ENCODE assay signal across 8 cellular contexts in genomic region chr1:244603498-244603897, GRCh38. TPM values are rescaled to one million over a fixed set of nuclear protein-coding genes. Genes with fewer than 3 reads are reported as not detected.
DNase-seq lines count a peak whose midpoint lies in the region; ATAC-seq, FAIRE-seq and TF ChIP-seq lines count a peak whose summit lies in the region.

No MANE protein-coding gene starts in this region.

- no peak for TF ChIP-seq EP300 in HepG2 (IDR thresholded peaks at IDR 0.05; ENCODE audit: low read depth in 2 of 2, low read length in 2 of 2)
- no peak for TF ChIP-seq EP300 in HepG2 (CRISPR knock-in tag; IDR thresholded peaks at IDR 0.05; ENCODE audit: borderline replicate concordance)

- peak; percentile 57 for FAIRE-seq in HepG2 (lab: Jason Lieb, UNC)

- peak; percentile 10; the same call in 1 of the 2 replicates for TF ChIP-seq RAD21 in HepG2 (CRISPR knock-in tag; IDR thresholded peaks at IDR 0.05)

- DNase-seq in NCI-H748 (lab: John Stamatoyannopoulos, UW; ENCODE audit: unreplicated experiment) (peak; percentile 33), NCI-H748 treated with DMSO at 0.1 percent for 48 hours (lab: John Stamatoyannopoulos, UW) (no peak), NCI-H146 (lab: John Stamatoyannopoulos, UW) (peak; percentile 24), astrocyte of the hippocampus (ENCODE audit: low read depth, low spot score) (peak; percentile 53), HepG2 (ENCODE audit: low spot score) (peak; percentile 7), T-helper 9 cell (no peak), COLO668 (lab: John Stamatoyannopoulos, UW; ENCODE audit: unreplicated experiment) (no peak)

- H3K27me3 ChIP-seq in HepG2 (ENCODE audit: control insufficient read depth in 1 of 2, insufficient read depth in 2 of 2, low read length in 2 of 2) = peaks cover 0 to 13% of the 10 kb centered on the region in 2 experiments; a peak in 1 of 5 replicates

- no peak overlapping the region for H3K9ac ChIP-seq in HepG2 (ENCODE audit: insufficient read depth, low read depth, low read length)

- H3K79me2 ChIP-seq in HepG2 (ENCODE audit: insufficient read depth, low read length) = no peaks in the 10 kb centered on the region

- no TSS peak for BruUV-seq in HepG2 (replicated peaks; lab: Mats Ljungman, UMichigan)

- H3K36me3 ChIP-seq in HepG2 (replicated peaks in 1 of 2; ENCODE audit: control insufficient read depth in 1 of 2, insufficient read depth in 2 of 2, low read length in 2 of 2) = no peaks in the 10 kb centered on the region

- H3K4me3 ChIP-seq in HepG2 (replicated peaks in 1 of 3; ENCODE audit: insufficient read depth in 1 of 3, low read depth in 2 of 3, low read length in 3 of 3) = no peak overlapping the region

- TF ChIP-seq POLR2A in HepG2 (IDR thresholded peaks at IDR 0.05; ENCODE audit: insufficient read depth in 1 of 2, low read depth in 2 of 2, low read length in 2 of 2) = no peak

- TF ChIP-seq CTCF in HepG2 (CRISPR knock-in tag; IDR thresholded peaks at IDR 0.05) = peak; percentile 65

- H2AFZ ChIP-seq in HepG2 (ENCODE audit: low read length) = no peak overlapping the region

- POLR2A ChIA-PET in HepG2 (lab: Yijun Ruan, JAX) = no interaction called here

- no peaks in the 10 kb centered on the region for H3K9me3 ChIP-seq in HepG2 (ENCODE audit: low read length)

- ATAC-seq in HepG2 (no peak), HG03439 (IDR thresholded peaks at IDR 0.05; ENCODE audit: unreplicated experiment) (no peak)

- no peak overlapping the region for H3K4me2 ChIP-seq in HepG2 (ENCODE audit: low read depth, low read length)

- no peaks in the 10 kb centered on the region for H3K4me1 ChIP-seq in HepG2 (ENCODE audit: insufficient read depth, low read length)

- no peaks in the 10 kb centered on the region for H4K20me1 ChIP-seq in HepG2 (ENCODE audit: insufficient read depth, low read length)

- in situ Hi-C loops in HepG2 (cut with HindIII; ENCODE audit: extremely low pct_ligation_motif_present, low pct_unique_long_range_greater_than_20kb) = loop anchor here (5.0 to 25.0 kb wide), 2 partner anchors 194 to 434 kb away; no protein-coding TSS in a partner anchor

- intact Hi-C loops in HepG2 (cut with micrococcal nuclease; ENCODE audit: unreplicated experiment) = loop anchor here (1.0 to 5.0 kb wide), 3 partner anchors 49 to 439 kb away; partner anchors contain the start of gene DESI2

- CTCF ChIA-PET in HepG2 (lab: Yijun Ruan, JAX; ENCODE audit: low intra/inter-chr PET ratio, low total read pairs) = interaction anchor here (1.7 to 3.5 kb wide), 2 partner anchors 50 to 194 kb away, joined by 7 to 45 read pairs; partner anchors contain the start of gene DESI2

- no peak overlapping the region for H3K27ac ChIP-seq in HepG2 (ENCODE audit: extremely low read length, insufficient read depth, low read length)

TF ChIP-seq in HepG2, 621 proteins besides CTCF, POLR2A, EP300 and RAD21:
- TF ChIP-seq SALL1 (CRISPR knock-in tag; IDR thresholded peaks at IDR 0.05) = no peak
- peak; percentile 72 for TF ChIP-seq STAG1 (CRISPR knock-in tag; IDR thresholded peaks at IDR 0.05)
- TF ChIP-seq ZNF121 (CRISPR knock-in tag; IDR thresholded peaks at IDR 0.05) = peak; percentile 34; the same call in 1 of the 2 replicates
- TF ChIP-seq MAFK (conservative IDR thresholded peaks at IDR 0.05 in 1 of 2, IDR thresholded peaks at IDR 0.05 in 1 of 2; ENCODE audit: low read length in 2 of 2) = peak; percentile 1 to 27; a peak in 1 of 4 replicates
- no peak for TF ChIP-seq MTF1 (CRISPR knock-in tag; IDR thresholded peaks at IDR 0.05)
- TF ChIP-seq MYNN (CRISPR knock-in tag; IDR thresholded peaks at IDR 0.05; ENCODE audit: low read depth) = no peak
- peak; percentile 58; the same call in 1 of the 2 replicates for TF ChIP-seq ZNF362 (CRISPR knock-in tag; IDR thresholded peaks at IDR 0.05; ENCODE audit: borderline replicate concordance)
- TF ChIP-seq SMC3 (IDR thresholded peaks at IDR 0.05; ENCODE audit: low read length) = peak; percentile 71

RNA-seq across cellular contexts. Expression of gene DESI2, which starts 49.4 kb away (rescaled TPM):
- total RNA-seq in HepG2 (2016; rRNA removed; fragmentation: Illumina TruSeq; extraction: Trizol) = 42.2 and 62.0 TPM in 2 replicates
- total RNA-seq in HepG2 (2016; cell fraction: cytosol; rRNA removed; fragmentation: Illumina TruSeq; extraction: Trizol; ENCODE audit: low read depth) = 11.7 and 12.7 TPM in 2 replicates
- total RNA-seq in HepG2 (2016; cell fraction: insoluble cytoplasmic fraction; rRNA removed; fragmentation: Illumina TruSeq; extraction: Trizol) = 44.8 and 60.2 TPM in 2 replicates
- 54.1 and 54.6 TPM in 2 replicates for total RNA-seq in HepG2 (2016; cell fraction: membrane; rRNA removed; fragmentation: Illumina TruSeq; extraction: Trizol)
- total RNA-seq in HepG2 (2016; cell fraction: nucleus; rRNA removed; fragmentation: Illumina TruSeq; extraction: Trizol) = 28.8 and 30.7 TPM in 2 replicates
- polyA plus RNA-seq in HepG2 (2011; rRNA removed) = 18.6 and 23.1 TPM in 2 replicates
- polyA plus RNA-seq in HepG2 (2011; cell fraction: cytosol; rRNA removed) = 12.6 and 15.7 TPM in 2 replicates
- polyA plus RNA-seq in HepG2 (2011; cell fraction: nucleus; rRNA removed) = 13.1 and 14.0 TPM in 2 replicates
- 20.9 and 26.0 TPM in 2 replicates for polyA plus RNA-seq in HepG2 (2012)
- 10.7 and 11.8 TPM in 2 replicates for polyA plus RNA-seq in HepG2 (2016; cell fraction: cytosol; fragmentation: Illumina TruSeq; extraction: Trizol; ENCODE audit: low read depth)
- 46.8 and 48.5 TPM in 2 replicates for polyA plus RNA-seq in HepG2 (2016; cell fraction: insoluble cytoplasmic fraction; fragmentation: Illumina TruSeq; extraction: Trizol; ENCODE audit: low read depth)
- 33.3 and 35.0 TPM in 2 replicates for polyA plus RNA-seq in HepG2 (2016; cell fraction: membrane; fragmentation: Illumina TruSeq; extraction: Trizol; ENCODE audit: low read depth)
- 30.2 and 30.6 TPM in 2 replicates for polyA plus RNA-seq in HepG2 (2016; cell fraction: nucleus; fragmentation: Illumina TruSeq; extraction: Trizol; ENCODE audit: insufficient read depth, low read depth)
- 29.7 and 33.1 TPM in 2 replicates for polyA minus RNA-seq in HepG2 (2011; rRNA and poly(A)+ RNA removed; ENCODE audit: low replicate concordance)
- 27.0 and 27.9 TPM in 2 replicates for polyA minus RNA-seq in HepG2 (2011; cell fraction: cytosol; rRNA and poly(A)+ RNA removed)
- 35.4 and 40.3 TPM in 2 replicates for polyA minus RNA-seq in HepG2 (2011; cell fraction: nucleus; rRNA and poly(A)+ RNA removed)

Comparison
In these comparisons a context has a peak if more than half of its experiments do, and no peak if none do; other contexts are left out.
1. DNase-seq: peak in NCI-H748 (single experiment), NCI-H146 (single experiment), astrocyte of the hippocampus (single experiment) and HepG2 (single experiment); none in NCI-H748 treated with DMSO at 0.1 percent for 48 hours (single experiment), T-helper 9 cell (single experiment) and COLO668 (single experiment).